1 cellular context compared by ENCODE assay signal in the genomic region with DNA sequence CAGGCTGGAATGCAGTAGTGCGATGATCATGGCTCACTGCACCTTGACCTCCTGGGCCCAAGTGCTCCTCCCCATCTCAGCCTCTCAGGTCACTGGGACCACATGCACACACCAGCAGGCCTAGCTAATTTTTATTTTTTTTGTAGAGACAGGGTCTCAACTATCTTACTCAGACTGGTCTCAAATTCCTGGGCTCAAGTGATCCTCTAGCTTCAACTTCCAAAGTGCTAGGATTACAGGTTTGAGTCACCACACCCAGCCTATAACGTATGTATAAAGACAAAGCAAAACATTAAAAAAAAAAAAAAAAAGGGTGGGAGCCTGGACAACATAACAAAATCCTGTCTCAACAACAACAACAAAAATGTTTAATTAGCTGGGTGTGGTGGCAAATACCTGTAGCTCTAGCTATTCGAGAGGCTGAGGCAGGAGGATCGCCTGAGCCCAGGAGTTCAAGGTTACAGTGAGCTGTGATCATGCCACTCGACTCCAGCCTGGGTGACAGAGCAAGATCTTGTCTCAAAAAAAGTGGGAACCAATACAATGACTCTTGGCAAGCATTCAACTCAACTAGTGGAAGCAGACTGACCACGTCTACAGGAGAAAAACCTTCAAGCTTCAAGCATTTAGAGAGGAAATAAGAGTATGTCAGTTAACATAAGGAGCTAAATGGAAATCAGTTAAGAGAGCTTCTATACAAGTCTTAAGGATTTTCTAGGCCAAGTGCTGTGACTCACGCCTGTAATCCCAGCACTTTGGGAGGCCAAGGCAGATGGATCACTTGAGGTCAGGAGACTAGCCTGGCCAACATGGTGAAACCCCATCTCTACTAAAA.
TF ChIP-seq lines count a peak whose summit lies in the region.

No MANE protein-coding gene starts in this region.

TF ChIP-seq in HepG2, 621 proteins besides CTCF, POLR2A, EP300 and RAD21 (continued from another document and continues in another):
- TF ChIP-seq ZNF597 (CRISPR knock-in tag; IDR thresholded peaks at IDR 0.05) (no peak), ZMYM4 (CRISPR knock-in tag; IDR thresholded peaks at IDR 0.05) (peak; percentile 34; the same call in 1 of the 2 replicates), MXI1 (IDR thresholded peaks at IDR 0.05; ENCODE audit: borderline replicate concordance, low read depth, low read length) (peak; percentile 57; the same call in 1 of the 3 replicates), HNF4G (IDR thresholded peaks at IDR 0.05; ENCODE audit: borderline replicate concordance, low read depth, low read length) (peak; percentile 83), HNF4G (CRISPR knock-in tag; IDR thresholded peaks at IDR 0.05; ENCODE audit: borderline replicate concordance, low read depth) (peak; percentile 74; the same call in 1 of the 2 replicates), TARDBP (CRISPR knock-in tag; IDR thresholded peaks at IDR 0.05) (peak; percentile 51; the same call in 1 of the 2 replicates), ZNF34 (CRISPR knock-in tag; IDR thresholded peaks at IDR 0.05; ENCODE audit: borderline replicate concordance) (no peak), ZFP36L2 (CRISPR knock-in tag; IDR thresholded peaks at IDR 0.05) (no peak), RXRB (CRISPR knock-in tag; IDR thresholded peaks at IDR 0.05; ENCODE audit: borderline replicate concordance) (peak; percentile 3; the same call in 1 of the 2 replicates), KAT7 (CRISPR knock-in tag; IDR thresholded peaks at IDR 0.05; ENCODE audit: borderline replicate concordance) (peak; percentile 50; the same call in 1 of the 2 replicates), ZBTB7B (CRISPR knock-in tag; IDR thresholded peaks at IDR 0.05) (peak; percentile 22; the same call in 1 of the 2 replicates), ERF (CRISPR knock-in tag; IDR thresholded peaks at IDR 0.05) (peak; percentile 33; the same call in 1 of the 2 replicates), ZMYM2 (CRISPR knock-in tag; IDR thresholded peaks at IDR 0.05) (no peak), KDM5A (IDR thresholded peaks at IDR 0.05; ENCODE audit: borderline replicate concordance, low read length) (no peak; the same call in 1 of the 2 replicates), FOXK1 (CRISPR knock-in tag; IDR thresholded peaks at IDR 0.05; ENCODE audit: borderline replicate concordance, low read depth) (no peak; the same call in 1 of the 2 replicates), RBFOX2 (IDR thresholded peaks at IDR 0.05; ENCODE audit: low read depth, low read length) (no peak; the same call in 1 of the 2 replicates), ZBTB3 (CRISPR knock-in tag; IDR thresholded peaks at IDR 0.05; ENCODE audit: borderline replicate concordance, low read depth) (0 out of 2 replicates have a peak, but pooled peaks have one; percentile 69), ZBTB38 (CRISPR knock-in tag; IDR thresholded peaks at IDR 0.05) (0 out of 2 replicates have a peak, but pooled peaks have one; percentile 1), CHD4 (IDR thresholded peaks at IDR 0.05; ENCODE audit: borderline replicate concordance, low read length) (peak; percentile 88; the same call in 1 of the 2 replicates), HNF4A (CRISPR knock-in tag; IDR thresholded peaks at IDR 0.05) (peak; percentile 92), CHD2 (IDR thresholded peaks at IDR 0.05; ENCODE audit: low read depth, low read length) (no peak), HDAC2 (CRISPR knock-in tag; IDR thresholded peaks at IDR 0.05) (peak; percentile 26; the same call in 1 of the 2 replicates), SP4 (CRISPR knock-in tag; IDR thresholded peaks at IDR 0.05) (peak; percentile 42; the same call in 1 of the 2 replicates), TBX2 (CRISPR knock-in tag; IDR thresholded peaks at IDR 0.05; ENCODE audit: borderline replicate concordance) (peak; percentile 68; the same call in 1 of the 2 replicates), HES4 (CRISPR knock-in tag; IDR thresholded peaks at IDR 0.05; ENCODE audit: borderline replicate concordance) (no peak), KDM5B (CRISPR knock-in tag; IDR thresholded peaks at IDR 0.05; ENCODE audit: borderline replicate concordance) (peak; percentile 39; the same call in 1 of the 2 replicates), RXRA (CRISPR knock-in tag; IDR thresholded peaks at IDR 0.05) (peak; percentile 51; the same call in 1 of the 2 replicates), NCOA2 (CRISPR knock-in tag; IDR thresholded peaks at IDR 0.05) (peak; percentile 20; the same call in 1 of the 2 replicates), ZNF431 (CRISPR knock-in tag; IDR thresholded peaks at IDR 0.05; ENCODE audit: borderline replicate concordance, low read depth) (no peak), ZNF644 (CRISPR knock-in tag; IDR thresholded peaks at IDR 0.05; ENCODE audit: low read depth) (0 out of 2 replicates have a peak, but pooled peaks have one; percentile 43), CREB1 (IDR thresholded peaks at IDR 0.05) (no peak), CREB1 (CRISPR knock-in tag; IDR thresholded peaks at IDR 0.05) (peak; percentile 53; the same call in 1 of the 2 replicates), NR1H2 (CRISPR knock-in tag; IDR thresholded peaks at IDR 0.05; ENCODE audit: borderline replicate concordance, low read depth) (no peak), ZMYM3 (CRISPR knock-in tag; IDR thresholded peaks at IDR 0.05) (peak; percentile 67; the same call in 1 of the 2 replicates), GABPA (IDR thresholded peaks at IDR 0.05; ENCODE audit: low read depth, low read length) (no peak), GABPA (CRISPR knock-in tag; IDR thresholded peaks at IDR 0.05; ENCODE audit: low read depth) (peak; percentile 23; the same call in 1 of the 2 replicates), ZSCAN21 (CRISPR knock-in tag; IDR thresholded peaks at IDR 0.05; ENCODE audit: borderline replicate concordance) (0 out of 2 replicates have a peak, but pooled peaks have one; percentile 26), GZF1 (CRISPR knock-in tag; IDR thresholded peaks at IDR 0.05) (no peak), IKZF4 (CRISPR knock-in tag; IDR thresholded peaks at IDR 0.05; ENCODE audit: borderline replicate concordance, low read depth, not compliant biosample characterization) (no peak), POGZ (CRISPR knock-in tag; IDR thresholded peaks at IDR 0.05) (peak; percentile 54), ZNF282 (IDR thresholded peaks at IDR 0.05; ENCODE audit: partially characterized antibody) (no peak), WIZ (CRISPR knock-in tag; IDR thresholded peaks at IDR 0.05) (no peak), ATF7 (IDR thresholded peaks at IDR 0.05) (no peak), ATF7 (CRISPR knock-in tag; IDR thresholded peaks at IDR 0.05) (0 out of 2 replicates have a peak, but pooled peaks have one; percentile 54), IRF1 (CRISPR knock-in tag; IDR thresholded peaks at IDR 0.05; ENCODE audit: low read depth) (no peak), MIXL1 (CRISPR knock-in tag; IDR thresholded peaks at IDR 0.05) (peak; percentile 10; the same call in 1 of the 2 replicates), ZNF567 (CRISPR knock-in tag; IDR thresholded peaks at IDR 0.05; ENCODE audit: borderline replicate concordance) (0 out of 2 replicates have a peak, but pooled peaks have one; percentile 19), ZNF724P (CRISPR knock-in tag; IDR thresholded peaks at IDR 0.05; ENCODE audit: borderline replicate concordance) (peak; percentile 67; the same call in 1 of the 2 replicates), ZNF430 (CRISPR knock-in tag; IDR thresholded peaks at IDR 0.05) (peak; percentile 0; the same call in 1 of the 2 replicates), BHLHE40 (IDR thresholded peaks at IDR 0.05; ENCODE audit: low read length) (no peak)
- TF ChIP-seq, protein P1, sequence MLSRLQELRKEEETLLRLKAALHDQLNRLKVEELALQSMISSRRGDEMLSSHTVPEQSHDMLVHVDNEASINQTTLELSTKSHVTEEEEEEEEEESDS (CRISPR knock-in tag; IDR thresholded peaks at IDR 0.05; ENCODE audit: borderline replicate concordance): no peak
- TF ChIP-seq, protein P2, sequence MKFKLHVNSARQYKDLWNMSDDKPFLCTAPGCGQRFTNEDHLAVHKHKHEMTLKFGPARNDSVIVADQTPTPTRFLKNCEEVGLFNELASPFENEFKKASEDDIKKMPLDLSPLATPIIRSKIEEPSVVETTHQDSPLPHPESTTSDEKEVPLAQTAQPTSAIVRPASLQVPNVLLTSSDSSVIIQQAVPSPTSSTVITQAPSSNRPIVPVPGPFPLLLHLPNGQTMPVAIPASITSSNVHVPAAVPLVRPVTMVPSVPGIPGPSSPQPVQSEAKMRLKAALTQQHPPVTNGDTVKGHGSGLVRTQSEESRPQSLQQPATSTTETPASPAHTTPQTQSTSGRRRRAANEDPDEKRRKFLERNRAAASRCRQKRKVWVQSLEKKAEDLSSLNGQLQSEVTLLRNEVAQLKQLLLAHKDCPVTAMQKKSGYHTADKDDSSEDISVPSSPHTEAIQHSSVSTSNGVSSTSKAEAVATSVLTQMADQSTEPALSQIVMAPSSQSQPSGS (CRISPR knock-in tag; IDR thresholded peaks at IDR 0.05): peak; percentile 20; the same call in 1 of the 2 replicates
- TF ChIP-seq, protein P3, sequence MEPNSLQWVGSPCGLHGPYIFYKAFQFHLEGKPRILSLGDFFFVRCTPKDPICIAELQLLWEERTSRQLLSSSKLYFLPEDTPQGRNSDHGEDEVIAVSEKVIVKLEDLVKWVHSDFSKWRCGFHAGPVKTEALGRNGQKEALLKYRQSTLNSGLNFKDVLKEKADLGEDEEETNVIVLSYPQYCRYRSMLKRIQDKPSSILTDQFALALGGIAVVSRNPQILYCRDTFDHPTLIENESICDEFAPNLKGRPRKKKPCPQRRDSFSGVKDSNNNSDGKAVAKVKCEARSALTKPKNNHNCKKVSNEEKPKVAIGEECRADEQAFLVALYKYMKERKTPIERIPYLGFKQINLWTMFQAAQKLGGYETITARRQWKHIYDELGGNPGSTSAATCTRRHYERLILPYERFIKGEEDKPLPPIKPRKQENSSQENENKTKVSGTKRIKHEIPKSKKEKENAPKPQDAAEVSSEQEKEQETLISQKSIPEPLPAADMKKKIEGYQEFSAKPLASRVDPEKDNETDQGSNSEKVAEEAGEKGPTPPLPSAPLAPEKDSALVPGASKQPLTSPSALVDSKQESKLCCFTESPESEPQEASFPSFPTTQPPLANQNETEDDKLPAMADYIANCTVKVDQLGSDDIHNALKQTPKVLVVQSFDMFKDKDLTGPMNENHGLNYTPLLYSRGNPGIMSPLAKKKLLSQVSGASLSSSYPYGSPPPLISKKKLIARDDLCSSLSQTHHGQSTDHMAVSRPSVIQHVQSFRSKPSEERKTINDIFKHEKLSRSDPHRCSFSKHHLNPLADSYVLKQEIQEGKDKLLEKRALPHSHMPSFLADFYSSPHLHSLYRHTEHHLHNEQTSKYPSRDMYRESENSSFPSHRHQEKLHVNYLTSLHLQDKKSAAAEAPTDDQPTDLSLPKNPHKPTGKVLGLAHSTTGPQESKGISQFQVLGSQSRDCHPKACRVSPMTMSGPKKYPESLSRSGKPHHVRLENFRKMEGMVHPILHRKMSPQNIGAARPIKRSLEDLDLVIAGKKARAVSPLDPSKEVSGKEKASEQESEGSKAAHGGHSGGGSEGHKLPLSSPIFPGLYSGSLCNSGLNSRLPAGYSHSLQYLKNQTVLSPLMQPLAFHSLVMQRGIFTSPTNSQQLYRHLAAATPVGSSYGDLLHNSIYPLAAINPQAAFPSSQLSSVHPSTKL (CRISPR knock-in tag; IDR thresholded peaks at IDR 0.05): peak; percentile 49
- TF ChIP-seq, protein P4, sequence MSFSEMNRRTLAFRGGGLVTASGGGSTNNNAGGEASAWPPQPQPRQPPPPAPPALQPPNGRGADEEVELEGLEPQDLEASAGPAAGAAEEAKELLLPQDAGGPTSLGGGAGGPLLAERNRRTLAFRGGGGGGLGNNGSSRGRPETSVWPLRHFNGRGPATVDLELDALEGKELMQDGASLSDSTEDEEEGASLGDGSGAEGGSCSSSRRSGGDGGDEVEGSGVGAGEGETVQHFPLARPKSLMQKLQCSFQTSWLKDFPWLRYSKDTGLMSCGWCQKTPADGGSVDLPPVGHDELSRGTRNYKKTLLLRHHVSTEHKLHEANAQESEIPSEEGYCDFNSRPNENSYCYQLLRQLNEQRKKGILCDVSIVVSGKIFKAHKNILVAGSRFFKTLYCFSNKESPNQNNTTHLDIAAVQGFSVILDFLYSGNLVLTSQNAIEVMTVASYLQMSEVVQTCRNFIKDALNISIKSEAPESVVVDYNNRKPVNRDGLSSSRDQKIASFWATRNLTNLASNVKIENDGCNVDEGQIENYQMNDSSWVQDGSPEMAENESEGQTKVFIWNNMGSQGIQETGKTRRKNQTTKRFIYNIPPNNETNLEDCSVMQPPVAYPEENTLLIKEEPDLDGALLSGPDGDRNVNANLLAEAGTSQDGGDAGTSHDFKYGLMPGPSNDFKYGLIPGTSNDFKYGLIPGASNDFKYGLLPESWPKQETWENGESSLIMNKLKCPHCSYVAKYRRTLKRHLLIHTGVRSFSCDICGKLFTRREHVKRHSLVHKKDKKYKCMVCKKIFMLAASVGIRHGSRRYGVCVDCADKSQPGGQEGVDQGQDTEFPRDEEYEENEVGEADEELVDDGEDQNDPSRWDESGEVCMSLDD (CRISPR knock-in tag; IDR thresholded peaks at IDR 0.05; ENCODE audit: borderline replicate concordance): no peak
- TF ChIP-seq, protein P5, sequence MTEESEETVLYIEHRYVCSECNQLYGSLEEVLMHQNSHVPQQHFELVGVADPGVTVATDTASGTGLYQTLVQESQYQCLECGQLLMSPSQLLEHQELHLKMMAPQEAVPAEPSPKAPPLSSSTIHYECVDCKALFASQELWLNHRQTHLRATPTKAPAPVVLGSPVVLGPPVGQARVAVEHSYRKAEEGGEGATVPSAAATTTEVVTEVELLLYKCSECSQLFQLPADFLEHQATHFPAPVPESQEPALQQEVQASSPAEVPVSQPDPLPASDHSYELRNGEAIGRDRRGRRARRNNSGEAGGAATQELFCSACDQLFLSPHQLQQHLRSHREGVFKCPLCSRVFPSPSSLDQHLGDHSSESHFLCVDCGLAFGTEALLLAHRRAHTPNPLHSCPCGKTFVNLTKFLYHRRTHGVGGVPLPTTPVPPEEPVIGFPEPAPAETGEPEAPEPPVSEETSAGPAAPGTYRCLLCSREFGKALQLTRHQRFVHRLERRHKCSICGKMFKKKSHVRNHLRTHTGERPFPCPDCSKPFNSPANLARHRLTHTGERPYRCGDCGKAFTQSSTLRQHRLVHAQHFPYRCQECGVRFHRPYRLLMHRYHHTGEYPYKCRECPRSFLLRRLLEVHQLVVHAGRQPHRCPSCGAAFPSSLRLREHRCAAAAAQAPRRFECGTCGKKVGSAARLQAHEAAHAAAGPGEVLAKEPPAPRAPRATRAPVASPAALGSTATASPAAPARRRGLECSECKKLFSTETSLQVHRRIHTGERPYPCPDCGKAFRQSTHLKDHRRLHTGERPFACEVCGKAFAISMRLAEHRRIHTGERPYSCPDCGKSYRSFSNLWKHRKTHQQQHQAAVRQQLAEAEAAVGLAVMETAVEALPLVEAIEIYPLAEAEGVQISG (CRISPR knock-in tag; IDR thresholded peaks at IDR 0.05): peak; percentile 36
